Comparison of ENCODE assay signal across 1 cellular context in the genomic region with DNA sequence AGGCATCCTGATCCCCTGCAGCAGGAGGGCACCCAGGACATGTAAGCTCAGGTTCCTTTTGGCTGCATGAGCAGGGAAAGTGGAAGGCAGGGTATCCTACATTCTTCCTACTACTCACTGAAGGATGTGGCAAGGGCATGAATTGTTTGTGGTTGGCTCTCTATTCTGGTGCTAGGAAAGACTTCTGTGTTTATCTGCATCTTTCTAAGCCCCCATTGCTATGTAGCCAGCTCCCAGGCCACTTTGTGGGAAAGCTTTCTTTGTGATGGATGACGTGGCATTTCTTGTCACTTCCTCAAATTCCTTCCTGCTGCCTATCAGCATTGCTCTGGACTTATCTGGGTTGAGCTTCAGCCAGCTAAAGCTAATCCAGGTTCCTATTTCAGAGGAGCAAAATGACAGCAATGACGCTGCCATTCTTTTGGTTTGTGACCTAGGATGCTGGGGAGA.
A peak's percentile ranks its signal among the peaks of the same experiment; 100 is the strongest.
TF ChIP-seq lines count a peak whose summit lies in the region.

No MANE protein-coding gene starts in this region.

TF ChIP-seq in K562, 482 proteins besides CTCF, POLR2A, EP300 and RAD21 (continued from another document and continues in another):
- TF ChIP-seq, protein P1, sequence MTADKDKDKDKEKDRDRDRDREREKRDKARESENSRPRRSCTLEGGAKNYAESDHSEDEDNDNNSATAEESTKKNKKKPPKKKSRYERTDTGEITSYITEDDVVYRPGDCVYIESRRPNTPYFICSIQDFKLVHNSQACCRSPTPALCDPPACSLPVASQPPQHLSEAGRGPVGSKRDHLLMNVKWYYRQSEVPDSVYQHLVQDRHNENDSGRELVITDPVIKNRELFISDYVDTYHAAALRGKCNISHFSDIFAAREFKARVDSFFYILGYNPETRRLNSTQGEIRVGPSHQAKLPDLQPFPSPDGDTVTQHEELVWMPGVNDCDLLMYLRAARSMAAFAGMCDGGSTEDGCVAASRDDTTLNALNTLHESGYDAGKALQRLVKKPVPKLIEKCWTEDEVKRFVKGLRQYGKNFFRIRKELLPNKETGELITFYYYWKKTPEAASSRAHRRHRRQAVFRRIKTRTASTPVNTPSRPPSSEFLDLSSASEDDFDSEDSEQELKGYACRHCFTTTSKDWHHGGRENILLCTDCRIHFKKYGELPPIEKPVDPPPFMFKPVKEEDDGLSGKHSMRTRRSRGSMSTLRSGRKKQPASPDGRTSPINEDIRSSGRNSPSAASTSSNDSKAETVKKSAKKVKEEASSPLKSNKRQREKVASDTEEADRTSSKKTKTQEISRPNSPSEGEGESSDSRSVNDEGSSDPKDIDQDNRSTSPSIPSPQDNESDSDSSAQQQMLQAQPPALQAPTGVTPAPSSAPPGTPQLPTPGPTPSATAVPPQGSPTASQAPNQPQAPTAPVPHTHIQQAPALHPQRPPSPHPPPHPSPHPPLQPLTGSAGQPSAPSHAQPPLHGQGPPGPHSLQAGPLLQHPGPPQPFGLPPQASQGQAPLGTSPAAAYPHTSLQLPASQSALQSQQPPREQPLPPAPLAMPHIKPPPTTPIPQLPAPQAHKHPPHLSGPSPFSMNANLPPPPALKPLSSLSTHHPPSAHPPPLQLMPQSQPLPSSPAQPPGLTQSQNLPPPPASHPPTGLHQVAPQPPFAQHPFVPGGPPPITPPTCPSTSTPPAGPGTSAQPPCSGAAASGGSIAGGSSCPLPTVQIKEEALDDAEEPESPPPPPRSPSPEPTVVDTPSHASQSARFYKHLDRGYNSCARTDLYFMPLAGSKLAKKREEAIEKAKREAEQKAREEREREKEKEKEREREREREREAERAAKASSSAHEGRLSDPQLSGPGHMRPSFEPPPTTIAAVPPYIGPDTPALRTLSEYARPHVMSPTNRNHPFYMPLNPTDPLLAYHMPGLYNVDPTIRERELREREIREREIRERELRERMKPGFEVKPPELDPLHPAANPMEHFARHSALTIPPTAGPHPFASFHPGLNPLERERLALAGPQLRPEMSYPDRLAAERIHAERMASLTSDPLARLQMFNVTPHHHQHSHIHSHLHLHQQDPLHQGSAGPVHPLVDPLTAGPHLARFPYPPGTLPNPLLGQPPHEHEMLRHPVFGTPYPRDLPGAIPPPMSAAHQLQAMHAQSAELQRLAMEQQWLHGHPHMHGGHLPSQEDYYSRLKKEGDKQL (CRISPR knock-in tag; IDR thresholded peaks at IDR 0.05; ENCODE audit: borderline replicate concordance) = no peak
- TF ChIP-seq ZNF699 (CRISPR knock-in tag; IDR thresholded peaks at IDR 0.05; ENCODE audit: insufficient replicate concordance) (no peak), CBFA2T3 (IDR thresholded peaks at IDR 0.05) (peak; percentile 91), TGIF2 (CRISPR knock-in tag; IDR thresholded peaks at IDR 0.05) (no peak), RBM34 (IDR thresholded peaks at IDR 0.05; ENCODE audit: borderline replicate concordance, insufficient read depth, low read length) (no peak), PYGO2 (tag; IDR thresholded peaks at IDR 0.05) (peak; percentile 59; the same call in 1 of the 2 replicates), ETV5 (CRISPR knock-in tag; IDR thresholded peaks at IDR 0.05; ENCODE audit: low read depth) (peak; percentile 70; the same call in 1 of the 2 replicates), NR2C1 (IDR thresholded peaks at IDR 0.05) (no peak), NR2C1 (tag; IDR thresholded peaks at IDR 0.05) (peak; percentile 37; the same call in 1 of the 2 replicates), HDAC2 (IDR thresholded peaks at IDR 0.05) (peak; percentile 93), SPI1 (IDR thresholded peaks at IDR 0.05; ENCODE audit: borderline replicate concordance, low read depth, low read length) (peak; percentile 100), NR3C1 (CRISPR knock-in tag; IDR thresholded peaks at IDR 0.05) (no peak), RBM39 (optimal IDR thresholded peaks at IDR 0.05; ENCODE audit: low read depth, low read length) (no peak), CAMTA2 (CRISPR knock-in tag; conservative IDR thresholded peaks at IDR 0.05) (no peak), NR2F6 (CRISPR knock-in tag; IDR thresholded peaks at IDR 0.05) (no peak), CBX8 (IDR thresholded peaks at IDR 0.05; ENCODE audit: borderline replicate concordance, extremely low read depth, low read depth, low read length, poor library complexity, severe bottlenecking) (no peak), SMARCA5 (IDR thresholded peaks at IDR 0.05) (no peak), MIER1 (IDR thresholded peaks at IDR 0.05; ENCODE audit: low read depth) (no peak), NCOA4 (IDR thresholded peaks at IDR 0.05; ENCODE audit: partially characterized antibody) (no peak), PRMT5 (CRISPR knock-in tag; IDR thresholded peaks at IDR 0.05) (no peak), FOXA3 (CRISPR knock-in tag; conservative IDR thresholded peaks at IDR 0.05 in 1 of 2, IDR thresholded peaks at IDR 0.05 in 1 of 2) (no peak), EWSR1 (IDR thresholded peaks at IDR 0.05; ENCODE audit: borderline replicate concordance, low read depth, partially characterized antibody) (no peak), MAZ (CRISPR knock-in tag; conservative IDR thresholded peaks at IDR 0.05 in 1 of 2, IDR thresholded peaks at IDR 0.05 in 1 of 2) (peak; percentile 59 to 71; a peak in 3 of 4 replicates), BDP1 (IDR thresholded peaks at IDR 0.05; ENCODE audit: insufficient read depth, insufficient read length) (no peak), YY1 (IDR thresholded peaks at IDR 0.05; ENCODE audit: borderline replicate concordance in 1 of 3, control insufficient read depth in 1 of 3, extremely low read depth in 1 of 3, insufficient read depth in 3 of 3, insufficient read length in 1 of 3, insufficient replicate concordance in 2 of 3, low read depth in 1 of 3, low read length in 2 of 3) (peak in 1 of 3 experiments; percentile 38), ATF7 (IDR thresholded peaks at IDR 0.05) (peak; percentile 86), ERF (CRISPR knock-in tag; IDR thresholded peaks at IDR 0.05) (no peak), POLR2AphosphoS2 (IDR thresholded peaks at IDR 0.05; ENCODE audit: low read length) (no peak)
- TF ChIP-seq, protein P2, sequence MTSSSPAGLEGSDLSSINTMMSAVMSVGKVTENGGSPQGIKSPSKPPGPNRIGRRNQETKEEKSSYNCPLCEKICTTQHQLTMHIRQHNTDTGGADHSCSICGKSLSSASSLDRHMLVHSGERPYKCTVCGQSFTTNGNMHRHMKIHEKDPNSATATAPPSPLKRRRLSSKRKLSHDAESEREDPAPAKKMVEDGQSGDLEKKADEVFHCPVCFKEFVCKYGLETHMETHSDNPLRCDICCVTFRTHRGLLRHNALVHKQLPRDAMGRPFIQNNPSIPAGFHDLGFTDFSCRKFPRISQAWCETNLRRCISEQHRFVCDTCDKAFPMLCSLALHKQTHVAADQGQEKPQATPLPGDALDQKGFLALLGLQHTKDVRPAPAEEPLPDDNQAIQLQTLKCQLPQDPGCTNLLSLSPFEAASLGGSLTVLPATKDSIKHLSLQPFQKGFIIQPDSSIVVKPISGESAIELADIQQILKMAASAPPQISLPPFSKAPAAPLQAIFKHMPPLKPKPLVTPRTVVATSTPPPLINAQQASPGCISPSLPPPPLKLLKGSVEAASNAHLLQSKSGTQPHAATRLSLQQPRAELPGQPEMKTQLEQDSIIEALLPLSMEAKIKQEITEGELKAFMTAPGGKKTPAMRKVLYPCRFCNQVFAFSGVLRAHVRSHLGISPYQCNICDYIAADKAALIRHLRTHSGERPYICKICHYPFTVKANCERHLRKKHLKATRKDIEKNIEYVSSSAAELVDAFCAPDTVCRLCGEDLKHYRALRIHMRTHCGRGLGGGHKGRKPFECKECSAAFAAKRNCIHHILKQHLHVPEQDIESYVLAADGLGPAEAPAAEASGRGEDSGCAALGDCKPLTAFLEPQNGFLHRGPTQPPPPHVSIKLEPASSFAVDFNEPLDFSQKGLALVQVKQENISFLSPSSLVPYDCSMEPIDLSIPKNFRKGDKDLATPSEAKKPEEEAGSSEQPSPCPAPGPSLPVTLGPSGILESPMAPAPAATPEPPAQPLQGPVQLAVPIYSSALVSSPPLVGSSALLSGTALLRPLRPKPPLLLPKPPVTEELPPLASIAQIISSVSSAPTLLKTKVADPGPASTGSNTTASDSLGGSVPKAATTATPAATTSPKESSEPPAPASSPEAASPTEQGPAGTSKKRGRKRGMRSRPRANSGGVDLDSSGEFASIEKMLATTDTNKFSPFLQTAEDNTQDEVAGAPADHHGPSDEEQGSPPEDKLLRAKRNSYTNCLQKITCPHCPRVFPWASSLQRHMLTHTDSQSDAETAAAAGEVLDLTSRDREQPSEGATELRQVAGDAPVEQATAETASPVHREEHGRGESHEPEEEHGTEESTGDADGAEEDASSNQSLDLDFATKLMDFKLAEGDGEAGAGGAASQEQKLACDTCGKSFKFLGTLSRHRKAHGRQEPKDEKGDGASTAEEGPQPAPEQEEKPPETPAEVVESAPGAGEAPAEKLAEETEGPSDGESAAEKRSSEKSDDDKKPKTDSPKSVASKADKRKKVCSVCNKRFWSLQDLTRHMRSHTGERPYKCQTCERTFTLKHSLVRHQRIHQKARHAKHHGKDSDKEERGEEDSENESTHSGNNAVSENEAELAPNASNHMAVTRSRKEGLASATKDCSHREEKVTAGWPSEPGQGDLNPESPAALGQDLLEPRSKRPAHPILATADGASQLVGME (CRISPR knock-in tag; IDR thresholded peaks at IDR 0.05) = 0 out of 2 replicates have a peak, but pooled peaks have one; percentile 14
- TF ChIP-seq, protein P3, sequence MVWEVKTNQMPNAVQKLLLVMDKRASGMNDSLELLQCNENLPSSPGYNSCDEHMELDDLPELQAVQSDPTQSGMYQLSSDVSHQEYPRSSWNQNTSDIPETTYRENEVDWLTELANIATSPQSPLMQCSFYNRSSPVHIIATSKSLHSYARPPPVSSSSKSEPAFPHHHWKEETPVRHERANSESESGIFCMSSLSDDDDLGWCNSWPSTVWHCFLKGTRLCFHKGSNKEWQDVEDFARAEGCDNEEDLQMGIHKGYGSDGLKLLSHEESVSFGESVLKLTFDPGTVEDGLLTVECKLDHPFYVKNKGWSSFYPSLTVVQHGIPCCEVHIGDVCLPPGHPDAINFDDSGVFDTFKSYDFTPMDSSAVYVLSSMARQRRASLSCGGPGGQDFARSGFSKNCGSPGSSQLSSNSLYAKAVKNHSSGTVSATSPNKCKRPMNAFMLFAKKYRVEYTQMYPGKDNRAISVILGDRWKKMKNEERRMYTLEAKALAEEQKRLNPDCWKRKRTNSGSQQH (CRISPR knock-in tag; IDR thresholded peaks at IDR 0.05) = no peak
- TF ChIP-seq, protein P4, sequence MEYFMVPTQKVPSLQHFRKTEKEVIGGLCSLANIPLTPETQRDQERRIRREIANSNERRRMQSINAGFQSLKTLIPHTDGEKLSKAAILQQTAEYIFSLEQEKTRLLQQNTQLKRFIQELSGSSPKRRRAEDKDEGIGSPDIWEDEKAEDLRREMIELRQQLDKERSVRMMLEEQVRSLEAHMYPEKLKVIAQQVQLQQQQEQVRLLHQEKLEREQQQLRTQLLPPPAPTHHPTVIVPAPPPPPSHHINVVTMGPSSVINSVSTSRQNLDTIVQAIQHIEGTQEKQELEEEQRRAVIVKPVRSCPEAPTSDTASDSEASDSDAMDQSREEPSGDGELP (CRISPR knock-in tag; IDR thresholded peaks at IDR 0.05; ENCODE audit: borderline replicate concordance) = no peak
- TF ChIP-seq, protein P5, sequence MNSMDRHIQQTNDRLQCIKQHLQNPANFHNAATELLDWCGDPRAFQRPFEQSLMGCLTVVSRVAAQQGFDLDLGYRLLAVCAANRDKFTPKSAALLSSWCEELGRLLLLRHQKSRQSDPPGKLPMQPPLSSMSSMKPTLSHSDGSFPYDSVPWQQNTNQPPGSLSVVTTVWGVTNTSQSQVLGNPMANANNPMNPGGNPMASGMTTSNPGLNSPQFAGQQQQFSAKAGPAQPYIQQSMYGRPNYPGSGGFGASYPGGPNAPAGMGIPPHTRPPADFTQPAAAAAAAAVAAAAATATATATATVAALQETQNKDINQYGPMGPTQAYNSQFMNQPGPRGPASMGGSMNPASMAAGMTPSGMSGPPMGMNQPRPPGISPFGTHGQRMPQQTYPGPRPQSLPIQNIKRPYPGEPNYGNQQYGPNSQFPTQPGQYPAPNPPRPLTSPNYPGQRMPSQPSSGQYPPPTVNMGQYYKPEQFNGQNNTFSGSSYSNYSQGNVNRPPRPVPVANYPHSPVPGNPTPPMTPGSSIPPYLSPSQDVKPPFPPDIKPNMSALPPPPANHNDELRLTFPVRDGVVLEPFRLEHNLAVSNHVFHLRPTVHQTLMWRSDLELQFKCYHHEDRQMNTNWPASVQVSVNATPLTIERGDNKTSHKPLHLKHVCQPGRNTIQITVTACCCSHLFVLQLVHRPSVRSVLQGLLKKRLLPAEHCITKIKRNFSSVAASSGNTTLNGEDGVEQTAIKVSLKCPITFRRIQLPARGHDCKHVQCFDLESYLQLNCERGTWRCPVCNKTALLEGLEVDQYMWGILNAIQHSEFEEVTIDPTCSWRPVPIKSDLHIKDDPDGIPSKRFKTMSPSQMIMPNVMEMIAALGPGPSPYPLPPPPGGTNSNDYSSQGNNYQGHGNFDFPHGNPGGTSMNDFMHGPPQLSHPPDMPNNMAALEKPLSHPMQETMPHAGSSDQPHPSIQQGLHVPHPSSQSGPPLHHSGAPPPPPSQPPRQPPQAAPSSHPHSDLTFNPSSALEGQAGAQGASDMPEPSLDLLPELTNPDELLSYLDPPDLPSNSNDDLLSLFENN (IDR thresholded peaks at IDR 0.05; ENCODE audit: low read depth in 2 of 2, low read length in 2 of 2) = peak in 1 of 2 experiments; percentile 72; a peak in 1 of 4 replicates
- TF ChIP-seq, protein P6, sequence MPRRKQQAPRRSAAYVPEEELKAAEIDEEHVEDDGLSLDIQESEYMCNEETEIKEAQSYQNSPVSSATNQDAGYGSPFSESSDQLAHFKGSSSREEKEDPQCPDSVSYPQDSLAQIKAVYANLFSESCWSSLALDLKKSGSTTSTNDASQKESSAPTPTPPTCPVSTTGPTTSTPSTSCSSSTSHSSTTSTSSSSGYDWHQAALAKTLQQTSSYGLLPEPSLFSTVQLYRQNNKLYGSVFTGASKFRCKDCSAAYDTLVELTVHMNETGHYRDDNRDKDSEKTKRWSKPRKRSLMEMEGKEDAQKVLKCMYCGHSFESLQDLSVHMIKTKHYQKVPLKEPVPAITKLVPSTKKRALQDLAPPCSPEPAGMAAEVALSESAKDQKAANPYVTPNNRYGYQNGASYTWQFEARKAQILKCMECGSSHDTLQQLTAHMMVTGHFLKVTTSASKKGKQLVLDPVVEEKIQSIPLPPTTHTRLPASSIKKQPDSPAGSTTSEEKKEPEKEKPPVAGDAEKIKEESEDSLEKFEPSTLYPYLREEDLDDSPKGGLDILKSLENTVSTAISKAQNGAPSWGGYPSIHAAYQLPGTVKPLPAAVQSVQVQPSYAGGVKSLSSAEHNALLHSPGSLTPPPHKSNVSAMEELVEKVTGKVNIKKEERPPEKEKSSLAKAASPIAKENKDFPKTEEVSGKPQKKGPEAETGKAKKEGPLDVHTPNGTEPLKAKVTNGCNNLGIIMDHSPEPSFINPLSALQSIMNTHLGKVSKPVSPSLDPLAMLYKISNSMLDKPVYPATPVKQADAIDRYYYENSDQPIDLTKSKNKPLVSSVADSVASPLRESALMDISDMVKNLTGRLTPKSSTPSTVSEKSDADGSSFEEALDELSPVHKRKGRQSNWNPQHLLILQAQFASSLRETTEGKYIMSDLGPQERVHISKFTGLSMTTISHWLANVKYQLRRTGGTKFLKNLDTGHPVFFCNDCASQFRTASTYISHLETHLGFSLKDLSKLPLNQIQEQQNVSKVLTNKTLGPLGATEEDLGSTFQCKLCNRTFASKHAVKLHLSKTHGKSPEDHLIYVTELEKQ (CRISPR knock-in tag; IDR thresholded peaks at IDR 0.05) = no peak
